8 cellular contexts compared by ENCODE assay signal in genomic region chr5:39209924-39210323, GRCh38. TPM values are rescaled to one million over a fixed set of nuclear protein-coding genes. Genes with fewer than 3 reads are reported as not detected.
DNase-seq lines count a peak whose midpoint lies in the region; ATAC-seq, FAIRE-seq and TF ChIP-seq lines count a peak whose summit lies in the region.

No MANE protein-coding gene starts in this region.

- TF ChIP-seq POLR2A in right lobe of liver (IDR thresholded peaks at IDR 0.05): no peak
- TF ChIP-seq POLR2A in HepG2 (IDR thresholded peaks at IDR 0.05; ENCODE audit: insufficient read depth in 1 of 2, low read depth in 2 of 2, low read length in 2 of 2): no peak
- no peak for TF ChIP-seq POLR2A in testis (IDR thresholded peaks at IDR 0.05)

- TF ChIP-seq CTCF in right lobe of liver (IDR thresholded peaks at IDR 0.05) (no peak), HepG2 (CRISPR knock-in tag; IDR thresholded peaks at IDR 0.05) (no peak), kidney (IDR thresholded peaks at IDR 0.05; ENCODE audit: borderline replicate concordance, extremely low read depth, insufficient read depth) (no peak), testis (IDR thresholded peaks at IDR 0.05) (no peak)

- no peak for DNase-seq in right lobe of liver
- no peak for DNase-seq in HepG2 (ENCODE audit: low spot score)
- DNase-seq in activated CD8-positive, alpha-beta memory T cell treated with anti-CD3 and anti-CD28 coated beads for 24 hours: peak; percentile 86
- peak; percentile 68 for DNase-seq in kidney
- no peak for DNase-seq in urothelium cell line (ENCODE audit: low spot score)
- no peak for DNase-seq in testis
- no peak for DNase-seq in amniotic stem cell (lab: John Stamatoyannopoulos, UW)

- H3K4me1 ChIP-seq in right lobe of liver: no peaks in the 10 kb centered on the region
- peaks cover 5% of the 10 kb centered on the region for H3K4me1 ChIP-seq in HepG2 (ENCODE audit: insufficient read depth, low read length)
- no peaks in the 10 kb centered on the region for H3K4me1 ChIP-seq in kidney (ENCODE audit: control insufficient read depth in 1 of 2, insufficient read depth in 1 of 2, low read depth in 1 of 2, low read length in 2 of 2)
- no peaks in the 10 kb centered on the region for H3K4me1 ChIP-seq in testis

- no peak overlapping the region for H2AFZ ChIP-seq in HepG2 (ENCODE audit: low read length)

- CTCF ChIA-PET in HepG2 (lab: Yijun Ruan, JAX; ENCODE audit: low intra/inter-chr PET ratio, low total read pairs): no interaction called here

- ATAC-seq in right lobe of liver: peak; percentile 35 to 60 (median 58)
- no peak for ATAC-seq in HepG2
- ATAC-seq in GM19395 (IDR thresholded peaks at IDR 0.05; ENCODE audit: unreplicated experiment): no peak

- no peaks in the 10 kb centered on the region for H3K9me3 ChIP-seq in right lobe of liver
- no peaks in the 10 kb centered on the region for H3K9me3 ChIP-seq in HepG2 (ENCODE audit: low read length)
- no peaks in the 10 kb centered on the region for H3K9me3 ChIP-seq in kidney (ENCODE audit: control insufficient read depth in 1 of 2, low read length in 2 of 2)
- H3K9me3 ChIP-seq in testis: no peaks in the 10 kb centered on the region

- H3K36me3 ChIP-seq in right lobe of liver (no peaks in the 10 kb centered on the region), HepG2 (replicated peaks in 1 of 2; ENCODE audit: control insufficient read depth in 1 of 2, insufficient read depth in 2 of 2, low read length in 2 of 2) (no peaks in the 10 kb centered on the region), kidney (ENCODE audit: control insufficient read depth in 1 of 2, insufficient read depth in 2 of 2, low read length in 2 of 2) (no peaks in the 10 kb centered on the region), testis (ENCODE audit: low read depth, missing control alignments) (no peaks in the 10 kb centered on the region)

- TF ChIP-seq EP300 in HepG2 (IDR thresholded peaks at IDR 0.05; ENCODE audit: low read depth in 2 of 2, low read length in 2 of 2) (no peak), HepG2 (CRISPR knock-in tag; IDR thresholded peaks at IDR 0.05; ENCODE audit: borderline replicate concordance) (no peak)

- H3K9ac ChIP-seq in HepG2 (ENCODE audit: insufficient read depth, low read depth, low read length) (no peak overlapping the region), kidney (ENCODE audit: low read length in 2 of 2) (no peak overlapping the region)

- H3K79me2 ChIP-seq in HepG2 (ENCODE audit: insufficient read depth, low read length): no peaks in the 10 kb centered on the region

- H4K20me1 ChIP-seq in HepG2 (ENCODE audit: insufficient read depth, low read length): no peaks in the 10 kb centered on the region

- intact Hi-C loops in right lobe of liver (cut with DNase I) (loop anchor here in 1 of 2 donors (10.0 kb wide), 1 partner anchor 355 kb away; no protein-coding TSS in a partner anchor), HepG2 (cut with micrococcal nuclease; ENCODE audit: unreplicated experiment) (loop anchor here (10.0 kb wide), 1 partner anchor 155 kb away; the partner anchor contains the start of gene C9), kidney (cut with DNase I) (no loop called here), testis (cut with DNase I; ENCODE audit: low total_unique reads) (loop anchor here (10.0 kb wide), 1 partner anchor 365 kb away; no protein-coding TSS in a partner anchor)

- in situ Hi-C loops in HepG2 (cut with HindIII; ENCODE audit: extremely low pct_ligation_motif_present, low pct_unique_long_range_greater_than_20kb): loop anchor here (25.0 kb wide), 1 partner anchor 352 kb away; no protein-coding TSS in a partner anchor

- no peak for TF ChIP-seq RAD21 in HepG2 (CRISPR knock-in tag; IDR thresholded peaks at IDR 0.05)

- 75% methylated on average over 7 of the region's 10 CpGs for WGBS in right lobe of liver (ENCODE audit: insufficient coverage, low coverage, low lambda C conversion rate, missing lambda C conversion rate)
- WGBS in HepG2 (ENCODE audit: low lambda C conversion rate): 69% methylated on average over 6 of the region's 10 CpGs
- WGBS in testis, 2 donors: 68 to 76% methylated on average over 8 to 10 of the region's 10 CpGs

- POLR2A ChIA-PET in HepG2 (lab: Yijun Ruan, JAX): no interaction called here

- H3K27ac ChIP-seq in right lobe of liver (no peak overlapping the region), HepG2 (ENCODE audit: extremely low read length, insufficient read depth, low read length) (no peak overlapping the region), kidney (ENCODE audit: low read depth in 2 of 2, low read length in 2 of 2) (no peak overlapping the region), testis (no peak overlapping the region)

- no peak overlapping the region for H3K4me2 ChIP-seq in HepG2 (ENCODE audit: low read depth, low read length)

- no TSS peak for BruUV-seq in HepG2 (replicated peaks; lab: Mats Ljungman, UMichigan)

- H3K4me3 ChIP-seq in right lobe of liver (no peak overlapping the region), HepG2 (replicated peaks in 1 of 3; ENCODE audit: insufficient read depth in 1 of 3, low read depth in 2 of 3, low read length in 3 of 3) (no peak overlapping the region), kidney (ENCODE audit: low read length in 2 of 2) (no peak overlapping the region), testis (no peak overlapping the region)

- no peak for FAIRE-seq in HepG2 (lab: Jason Lieb, UNC)
- FAIRE-seq in kidney (lab: Jason Lieb, UNC): no peak
- FAIRE-seq in urothelium cell line (lab: Jason Lieb, UNC): peak; percentile 56

- H3K27me3 ChIP-seq in right lobe of liver: no peaks in the 10 kb centered on the region
- H3K27me3 ChIP-seq in HepG2 (ENCODE audit: control insufficient read depth in 1 of 2, insufficient read depth in 2 of 2, low read length in 2 of 2): no peaks in the 10 kb centered on the region
- H3K27me3 ChIP-seq in testis: no peaks in the 10 kb centered on the region

TF ChIP-seq in HepG2, 621 proteins besides CTCF, POLR2A, EP300 and RAD21:
- TF ChIP-seq CBX1 (IDR thresholded peaks at IDR 0.05; ENCODE audit: low read depth): no peak

RNA-seq across cellular contexts. Expression of gene FYB1, which starts 9.4 kb away (rescaled TPM):
- total RNA-seq in right lobe of liver: 10 to 100 TPM in 3 of 6 experiments, 1 to 10 TPM in 3; 3.7 to 15.3 (median 9.1) TPM
- total RNA-seq in HepG2 (2016; rRNA removed; fragmentation: Illumina TruSeq; extraction: Trizol): not detected in 2 replicates
- not detected in 2 replicates for total RNA-seq in HepG2 (2016; cell fraction: cytosol; rRNA removed; fragmentation: Illumina TruSeq; extraction: Trizol; ENCODE audit: low read depth)
- not detected in 2 replicates for total RNA-seq in HepG2 (2016; cell fraction: insoluble cytoplasmic fraction; rRNA removed; fragmentation: Illumina TruSeq; extraction: Trizol)
- total RNA-seq in HepG2 (2016; cell fraction: membrane; rRNA removed; fragmentation: Illumina TruSeq; extraction: Trizol): not detected in 2 replicates
- total RNA-seq in HepG2 (2016; cell fraction: nucleus; rRNA removed; fragmentation: Illumina TruSeq; extraction: Trizol): not detected in 2 replicates
- polyA plus RNA-seq in HepG2 (2011; rRNA removed): 0.03 TPM in 1 of 2 replicates, not detected in the other
- not detected in 2 replicates for polyA plus RNA-seq in HepG2 (2011; cell fraction: cytosol; rRNA removed)
- 0.03 and 0.12 TPM in 2 replicates for polyA plus RNA-seq in HepG2 (2011; cell fraction: nucleus; rRNA removed)
- polyA plus RNA-seq in HepG2 (2012): 0.11 TPM in 1 of 2 replicates, not detected in the other
- polyA plus RNA-seq in HepG2 (2016; cell fraction: cytosol; fragmentation: Illumina TruSeq; extraction: Trizol; ENCODE audit: low read depth): not detected in 2 replicates
- not detected in 2 replicates for polyA plus RNA-seq in HepG2 (2016; cell fraction: insoluble cytoplasmic fraction; fragmentation: Illumina TruSeq; extraction: Trizol; ENCODE audit: low read depth)
- not detected in 2 replicates for polyA plus RNA-seq in HepG2 (2016; cell fraction: membrane; fragmentation: Illumina TruSeq; extraction: Trizol; ENCODE audit: low read depth)
- polyA plus RNA-seq in HepG2 (2016; cell fraction: nucleus; fragmentation: Illumina TruSeq; extraction: Trizol; ENCODE audit: insufficient read depth, low read depth): not detected in 2 replicates
- 0.28 TPM in 1 of 2 replicates, not detected in the other for polyA minus RNA-seq in HepG2 (2011; rRNA and poly(A)+ RNA removed; ENCODE audit: low replicate concordance)
- not detected in 2 replicates for polyA minus RNA-seq in HepG2 (2011; cell fraction: cytosol; rRNA and poly(A)+ RNA removed)
- polyA minus RNA-seq in HepG2 (2011; cell fraction: nucleus; rRNA and poly(A)+ RNA removed): 0.12 and 0.26 TPM in 2 replicates
- total RNA-seq in kidney: 53.7 TPM
- polyA plus RNA-seq in kidney (ENCODE audit: insufficient read depth, low read depth, low replicate concordance): 2.3 TPM
- 1 to 10 TPM; 2.5 to 8.6 TPM for total RNA-seq in testis
- polyA plus RNA-seq in testis (ENCODE audit: insufficient read depth, low read depth, low replicate concordance): 6.0 TPM

Comparison
In these comparisons a context has a peak if more than half of its experiments do, and no peak if none do; other contexts are left out.
1. ATAC-seq: peak in right lobe of liver (4 of 4); none in HepG2 (single experiment) and GM19395 (single experiment).
2. DNase-seq: peak in activated CD8-positive, alpha-beta memory T cell treated with anti-CD3 and anti-CD28 coated beads for 24 hours (single experiment) and kidney (single experiment); none in right lobe of liver (0 of 3), HepG2 (single experiment), urothelium cell line (single experiment), testis (single experiment) and amniotic stem cell (single experiment).